ENCODE assay signal across 36 cellular contexts in genomic region chr15:95148183-95148582, GRCh38.
"Had no signal": no experiment of that assay in that cellular context is flagged by ENCODE, and none has a peak within 500 bp of the region (broad histone marks: within the 10 kb centered on the region; RNA-seq: fewer than 3 reads in every experiment).

No MANE protein-coding gene starts in this region.

- DNase-seq: Karpas-422, Kasumi-1, MG63, MM.1S, MV-4-11, NCI-H1048, NCI-H1092, NCI-H1092 treated with DMSO at 0.1 percent for 48 hours, NCI-H1105, NCI-H1105 treated with DMSO at 0.1 percent for 48 hours, NCI-H1417, NCI-H1417 treated with DMSO at 0.1 percent for 48 hours, NCI-H1436, NCI-H1436 treated with DMSO at 0.1 percent for 48 hours, NCI-H146, NCI-H1694, NCI-H1694 treated with DMSO at 0.1 percent for 48 hours, NCI-H187, NCI-H187 treated with DMSO at 0.1 percent for 48 hours, NCI-H1930, NCI-H2029, NCI-H2029 treated with DMSO at 0.1 percent for 48 hours, NCI-H2081, NCI-H2081 treated with DMSO at 0.1 percent for 48 hours, NCI-H2107, NCI-H2171, NCI-H2171 treated with DMSO at 0.1 percent for 48 hours, NCI-H2227 treated with DMSO at 0.1 percent for 48 hours, NCI-H226, NCI-H345, NCI-H446, NCI-H446 treated with DMSO at 0.1 percent for 48 hours, NCI-H510A, NCI-H510A treated with DMSO at 0.1 percent for 48 hours, NCI-H524, NCI-H524 treated with DMSO at 0.1 percent for 48 hours had no signal

- H3K36me3 ChIP-seq: MG63 had no signal

- H3K9me3 ChIP-seq: MG63 had no signal

- H3K27me3 ChIP-seq: MG63 had no signal

- H3K4me3 ChIP-seq: MG63 had no signal
